Comparison of ENCODE assay signal across 19 cellular contexts in the genomic region with DNA sequence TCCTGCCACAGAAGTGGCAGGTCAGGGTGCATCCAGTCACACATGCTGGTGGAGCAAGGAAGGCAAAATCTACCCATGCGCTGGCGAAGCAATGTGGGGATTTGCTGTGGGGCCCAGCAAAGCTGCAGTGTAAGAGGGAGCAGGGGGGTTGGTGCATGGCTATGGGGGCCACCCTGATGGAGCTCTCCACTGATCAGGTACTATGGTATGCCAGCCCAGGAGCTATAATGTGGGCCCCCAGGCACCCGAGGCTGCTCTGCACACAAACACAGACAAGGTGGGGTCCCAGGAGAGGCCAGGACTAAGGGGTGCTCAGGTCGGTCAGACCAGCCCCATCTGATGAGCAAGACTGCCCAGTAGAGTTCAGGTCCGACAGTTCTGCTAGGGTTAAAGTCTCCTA.
"Had no signal": no experiment of that assay in that cellular context is flagged by ENCODE, and none has a peak within 500 bp of the region (broad histone marks: within the 10 kb centered on the region; RNA-seq: fewer than 3 reads in every experiment).

No MANE protein-coding gene starts in this region.

- H3K27me3 ChIP-seq: esophagus muscularis mucosa, tibial nerve had no signal

- H3K36me3 ChIP-seq: esophagus muscularis mucosa, prostate gland, spleen, thoracic aorta, tibial nerve had no signal

- H3K9me3 ChIP-seq: prostate gland had no signal

- ATAC-seq: mucosa of descending colon; stimulated activated memory B cell treated with anti-CD40 and anti-IgM and Interleukin-4, amounts not matched to agents 10 μg/mL and 1 μg/mL and 100 μg/mL, for 72 hours had no signal

- H3K4me1 ChIP-seq: parathyroid adenoma, prostate gland, spleen had no signal

- H3K27ac ChIP-seq: epithelial cell of prostate, esophagus muscularis mucosa, parathyroid adenoma, prostate gland, skin epidermis, spleen, thoracic aorta, tibial nerve had no signal

- DNase-seq: central memory CD4-positive, alpha-beta T cell; effector CD8-positive, alpha-beta T cell; endodermal cell; foreskin melanocyte; glutamatergic neuron; hypothalamus; mesenchymal stem cell; mucosa of descending colon; naive B cell; spleen; stimulated activated CD4-positive, alpha-beta T cell treated with anti-CD3 and anti-CD28 coated beads, Interleukin-4, amount 100 ng/mL, for 4 hours had no signal

- H3K4me3 ChIP-seq: esophagus muscularis mucosa, mucosa of descending colon, prostate gland, skin epidermis, spleen, thoracic aorta, tibial nerve had no signal
